Comparison of ENCODE assay signal across 1 cellular context in the genomic region with DNA sequence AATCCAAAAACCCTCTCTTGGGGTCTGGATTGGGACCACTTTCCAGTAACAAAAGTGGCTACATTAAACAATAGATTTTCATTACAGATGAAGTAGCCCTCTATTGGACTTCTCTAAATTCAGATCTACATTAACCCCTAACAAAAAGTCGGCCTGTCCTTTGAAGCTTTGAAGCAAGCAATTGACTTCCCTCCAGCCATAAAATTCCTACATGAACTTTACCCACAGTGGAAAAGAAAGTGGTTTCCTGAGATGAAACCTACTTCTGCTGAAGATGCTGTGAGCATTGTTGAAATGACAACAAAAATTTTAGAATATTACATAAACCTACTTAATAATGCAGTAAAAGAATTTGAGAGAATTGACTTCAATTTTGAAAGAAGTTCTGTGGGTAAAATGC.
TF ChIP-seq lines count a peak whose summit lies in the region.

No MANE protein-coding gene starts in this region.

TF ChIP-seq in HepG2, 621 proteins besides CTCF, POLR2A, EP300 and RAD21 (continued from another document):
- TF ChIP-seq TRAFD1 (CRISPR knock-in tag; IDR thresholded peaks at IDR 0.05; ENCODE audit: borderline replicate concordance) (no peak), FOXO1 (CRISPR knock-in tag; IDR thresholded peaks at IDR 0.05) (no peak), NCOA5 (CRISPR knock-in tag; IDR thresholded peaks at IDR 0.05) (no peak), MEF2D (CRISPR knock-in tag; IDR thresholded peaks at IDR 0.05) (no peak), ZNF451 (CRISPR knock-in tag; IDR thresholded peaks at IDR 0.05) (no peak), POLR2G (IDR thresholded peaks at IDR 0.05; ENCODE audit: low read depth, low read length) (no peak), JDP2 (CRISPR knock-in tag; IDR thresholded peaks at IDR 0.05; ENCODE audit: borderline replicate concordance) (no peak), HDAC1 (CRISPR knock-in tag; IDR thresholded peaks at IDR 0.05) (no peak), ARHGAP35 (CRISPR knock-in tag; IDR thresholded peaks at IDR 0.05; ENCODE audit: borderline replicate concordance) (no peak), TERF1 (CRISPR knock-in tag; IDR thresholded peaks at IDR 0.05) (no peak), PHF8 (CRISPR knock-in tag; IDR thresholded peaks at IDR 0.05) (no peak), ZSCAN22 (CRISPR knock-in tag; IDR thresholded peaks at IDR 0.05) (no peak)
- TF ChIP-seq, protein P1, sequence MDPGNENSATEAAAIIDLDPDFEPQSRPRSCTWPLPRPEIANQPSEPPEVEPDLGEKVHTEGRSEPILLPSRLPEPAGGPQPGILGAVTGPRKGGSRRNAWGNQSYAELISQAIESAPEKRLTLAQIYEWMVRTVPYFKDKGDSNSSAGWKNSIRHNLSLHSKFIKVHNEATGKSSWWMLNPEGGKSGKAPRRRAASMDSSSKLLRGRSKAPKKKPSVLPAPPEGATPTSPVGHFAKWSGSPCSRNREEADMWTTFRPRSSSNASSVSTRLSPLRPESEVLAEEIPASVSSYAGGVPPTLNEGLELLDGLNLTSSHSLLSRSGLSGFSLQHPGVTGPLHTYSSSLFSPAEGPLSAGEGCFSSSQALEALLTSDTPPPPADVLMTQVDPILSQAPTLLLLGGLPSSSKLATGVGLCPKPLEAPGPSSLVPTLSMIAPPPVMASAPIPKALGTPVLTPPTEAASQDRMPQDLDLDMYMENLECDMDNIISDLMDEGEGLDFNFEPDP (CRISPR knock-in tag; conservative IDR thresholded peaks at IDR 0.05) = no peak
